In the genomic region with DNA sequence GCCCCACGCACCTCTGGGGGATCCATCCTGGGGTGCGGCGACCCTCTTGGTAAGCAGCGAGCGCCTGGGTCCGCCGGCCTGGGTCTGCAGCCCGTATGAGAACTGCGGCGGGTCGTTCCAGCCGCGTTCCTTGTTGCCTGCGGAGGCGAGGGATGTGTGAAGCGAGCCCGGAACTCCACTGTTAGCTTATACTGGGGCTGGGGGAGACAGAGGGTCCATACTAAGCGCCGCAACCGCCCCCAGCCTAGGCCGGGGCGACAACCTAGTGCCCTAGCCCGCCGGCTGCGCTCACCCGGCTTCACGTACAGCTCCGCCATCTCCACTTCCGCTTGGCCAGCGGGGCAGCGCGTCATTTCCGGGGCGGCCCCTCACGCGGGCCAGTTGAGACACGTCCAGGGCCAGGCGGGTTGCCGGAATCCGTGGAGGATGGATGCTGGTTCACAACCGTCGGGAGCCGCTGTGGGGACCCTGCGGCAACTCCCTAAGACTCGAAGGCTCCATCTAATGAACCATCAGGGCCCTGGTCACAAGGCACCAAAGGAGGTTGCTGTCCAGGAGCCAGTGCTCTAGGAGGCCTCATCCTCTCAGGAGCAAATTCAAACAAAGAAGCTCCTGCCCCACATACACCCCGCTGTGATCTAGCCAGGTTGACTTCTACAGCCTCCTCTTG, we compare ENCODE assay signal across 8 cellular contexts. TPM values are rescaled to one million over a fixed set of nuclear protein-coding genes. Genes with fewer than 3 reads are reported as not detected.
DNase-seq lines count a peak whose midpoint lies in the region; FAIRE-seq and TF ChIP-seq lines count a peak whose summit lies in the region.

A gene (minus strand): TSS at position 338 of the 670 bp plus-strand sequence. CDS start 21 bp downstream, at position 317.

- DNase-seq in GDM1 (lab: John Stamatoyannopoulos, UW) (peak; percentile 85), HCEC 1CT (peak; percentile 87), MM.1S (peak; percentile 91), SJSA1 (ENCODE audit: low read depth in 1 of 2, low spot score in 2 of 2) (peak; percentile 94 to 96), frontal cortex (ENCODE audit: low spot score in 2 of 2) (peak; percentile 84 to 95)
- peak; percentile 88 for DNase-seq in activated naive CD4-positive, alpha-beta T cell treated with Interleukin-2 at 50 U/mL for 16 hours

- peak within 1 kb of the TSS; percentile 87 for H3K4me2 ChIP-seq in MM.1S (ENCODE audit: low read depth, low read length)

- H3K4me3 ChIP-seq in MM.1S (ENCODE audit: low read length) (peak within 1 kb of the TSS; percentile 77), SJSA1 (peak within 1 kb of the TSS; percentile 78), neutrophil (ENCODE audit: low read depth in 1 of 2, low read length in 1 of 2) (peak within 1 kb of the TSS; percentile 79 to 85)

- no peaks in the 10 kb centered on the region for H3K27me3 ChIP-seq in MM.1S (replicated peaks; ENCODE audit: insufficient read depth, low read length)
- no peaks in the 10 kb centered on the region for H3K27me3 ChIP-seq in SJSA1 (replicated peaks)
- no peaks in the 10 kb centered on the region for H3K27me3 ChIP-seq in neutrophil

- peaks cover 46% of the 10 kb centered on the region for H3K79me2 ChIP-seq in MM.1S (ENCODE audit: low read length)

- H3K27ac ChIP-seq in MM.1S (ENCODE audit: low read length) (peak within 1 kb of the TSS; percentile 55), SJSA1 (peak within 1 kb of the TSS; percentile 70), neutrophil (peak within 1 kb of the TSS; percentile 97)

- peaks cover 19% of the 10 kb centered on the region for H3K4me1 ChIP-seq in MM.1S (ENCODE audit: low read length)
- H3K4me1 ChIP-seq in SJSA1 (replicated peaks), result peaks cover 26% of the 10 kb centered on the region
- H3K4me1 ChIP-seq in neutrophil (ENCODE audit: control insufficient read depth in 1 of 2, insufficient read depth in 1 of 2, low read depth in 1 of 2, low read length in 1 of 2), result peaks cover 54 to 55% of the 10 kb centered on the region in 2 experiments

- TF ChIP-seq CTCF in MM.1S (IDR thresholded peaks at IDR 0.05; ENCODE audit: low read length) (no peak), neutrophil (IDR thresholded peaks at IDR 0.05) (peak; percentile 28), subcutaneous adipose tissue (IDR thresholded peaks at IDR 0.05; ENCODE audit: low read depth) (no peak)

- H3K9me3 ChIP-seq in MM.1S (replicated peaks; ENCODE audit: insufficient read depth, low read length) (no peaks in the 10 kb centered on the region), SJSA1 (replicated peaks) (no peaks in the 10 kb centered on the region), neutrophil (no peaks in the 10 kb centered on the region)

- H3K9me2 ChIP-seq in MM.1S (replicated peaks; ENCODE audit: insufficient read depth, low read length), result no peaks in the 10 kb centered on the region

- H3F3A ChIP-seq in MM.1S (ENCODE audit: insufficient read depth, low read length), result no peaks in the 10 kb centered on the region; the same call in 1 of the 2 replicates

- H2AFZ ChIP-seq in MM.1S (ENCODE audit: low read length), result peak within 1 kb of the TSS; percentile 70

- FAIRE-seq in frontal cortex (lab: Jason Lieb, UNC), result no peak

- H3K36me3 ChIP-seq in MM.1S (replicated peaks; ENCODE audit: insufficient read depth, low read length), result no peaks in the 10 kb centered on the region
- H3K36me3 ChIP-seq in SJSA1, result peaks cover 49% of the 10 kb centered on the region
- H3K36me3 ChIP-seq in neutrophil, result no peaks in the 10 kb centered on the region

- H3K9ac ChIP-seq in MM.1S (ENCODE audit: low read length), result peak within 1 kb of the TSS; percentile 82

- H4K20me1 ChIP-seq in MM.1S (ENCODE audit: insufficient read depth, low read length), result 0 out of 2 replicates have a peak, but pooled peaks cover 4% of the 10 kb centered on the region

RNA-seq across cellular contexts. Expression of the gene that starts here (rescaled TPM):
- 76.0 and 81.9 TPM in 2 replicates for total RNA-seq in SJSA1 (2014; rRNA removed; shearing (Covaris generic))
- 17.1 TPM for total RNA-seq in frontal cortex
- 10 to 100 TPM; 12.4 to 33.3 (median 14.7) TPM for total RNA-seq in subcutaneous adipose tissue

Comparison
In these comparisons a context has a peak if more than half of its experiments do, and no peak if none do; other contexts are left out.
1. Peak in every context shown above with its lines: DNase-seq, H3K4me3 ChIP-seq and H3K27ac ChIP-seq.